ENCODE assay signal across 8 cellular contexts in genomic region chr3:143971367-143972154, GRCh38. TPM values are rescaled to one million over a fixed set of nuclear protein-coding genes. Genes with fewer than 3 reads are reported as not detected.
DNase-seq lines count a peak whose midpoint lies in the region; ATAC-seq lines count a peak whose summit lies in the region.

DIPK2A (plus strand) TSS chr3:143971823; CDS start chr3:143972333, 510 bp downstream.

- peak within 1 kb of the TSS; percentile 93 to 99 (median 97) for H3K4me3 Mint-ChIP-seq in IgD-negative memory B cell

- H3K36me3 Mint-ChIP-seq in IgD-negative memory B cell: no peaks in the 10 kb centered on the region

- H3K9me3 Mint-ChIP-seq in IgD-negative memory B cell: no peaks in the 10 kb centered on the region

- H3K4me1 Mint-ChIP-seq in IgD-negative memory B cell: peaks cover 12 to 28% (median 24%) of the 10 kb centered on the region in 3 donors

- DNase-seq in DMS114 treated with DMSO at 0.1 percent for 48 hours (lab: John Stamatoyannopoulos, UW; ENCODE audit: unreplicated experiment): peak; percentile 75
- peak; percentile 99 for DNase-seq in OCI-M1 (lab: John Stamatoyannopoulos, UW)
- DNase-seq in activated T-cell treated with anti-CD3 and anti-CD28 coated beads for 24 hours (ENCODE audit: low read depth): peak; percentile 94
- DNase-seq in epidermal melanocyte (ENCODE audit: insufficient read length, low spot score): peak; percentile 86
- DNase-seq in middle frontal gyrus (ENCODE audit: extremely low spot score, low spot score): peak; percentile 89
- DNase-seq in stimulated activated CD8-positive, alpha-beta memory T cell treated with anti-CD3 and anti-CD28 coated beads, Interleukin-2, amount 100 ng/mL, for 1 hour (ENCODE audit: low read depth in 2 of 2): peak; percentile 87 to 91

- no peaks in the 10 kb centered on the region for H3K27me3 Mint-ChIP-seq in IgD-negative memory B cell

- ATAC-seq in GM21576 (IDR thresholded peaks at IDR 0.05; ENCODE audit: unreplicated experiment): peak; percentile 45

- H3K27ac Mint-ChIP-seq in IgD-negative memory B cell: peak within 1 kb of the TSS; percentile 97 to 99 (median 99)

RNA-seq across cellular contexts. Expression of gene DIPK2A, which starts in this region (rescaled TPM):
- polyA plus RNA-seq in IgD-negative memory B cell: 22.2 TPM

Comparison
In these comparisons a context has a peak if more than half of its experiments do, and no peak if none do; other contexts are left out.
1. Peak in every context shown above with its lines: DNase-seq and ATAC-seq.